8 cellular contexts compared by ENCODE assay signal in genomic region chr2:241272298-241272721, GRCh38. TPM values are rescaled to one million over a fixed set of nuclear protein-coding genes. Genes with fewer than 3 reads are reported as not detected.
DNase-seq lines count a peak whose midpoint lies in the region; ATAC-seq, FAIRE-seq and TF ChIP-seq lines count a peak whose summit lies in the region.

No MANE protein-coding gene starts in this region.

- intact Hi-C loops in psoas muscle (cut with DNase I): loop anchor here (1.0 to 5.0 kb wide), 3 partner anchors 44 to 80 kb away; partner anchors contain the start of genes HDLBP (in 1 of the 2) and SEPTIN2 (in 1 of the 2)

- H3K9me3 ChIP-seq in cardiac muscle cell (ENCODE audit: low read depth): no peaks in the 10 kb centered on the region
- peaks cover 10% of the 10 kb centered on the region for H3K9me3 ChIP-seq in psoas muscle

- ATAC-seq in HG03521 (IDR thresholded peaks at IDR 0.05; ENCODE audit: unreplicated experiment) (peak; percentile 38), psoas muscle (peak; percentile 5 to 34 (median 16)), HG03520 (IDR thresholded peaks at IDR 0.05; ENCODE audit: unreplicated experiment) (no peak)
- peak; percentile 51 to 53 for ATAC-seq in activated T-cell treated with anti-CD3 and anti-CD28 coated beads, Interleukin-2, amount 50 U/mL, for 4 hours

- peak overlapping the region; percentile 89 for H3K27ac ChIP-seq in cardiac muscle cell
- peak overlapping the region; percentile 89 for H3K27ac ChIP-seq in psoas muscle

- H3K4me3 Mint-ChIP-seq in activated T-cell treated with anti-CD3 and anti-CD28 coated beads, Interleukin-2, amount 50 U/mL, for 4 hours: peak overlapping the region; percentile 29

- no peak for FAIRE-seq in GM19239 (lab: Jason Lieb, UNC)

- H3K9me3 Mint-ChIP-seq in activated T-cell treated with anti-CD3 and anti-CD28 coated beads, Interleukin-2, amount 50 U/mL, for 4 hours: peaks cover 15% of the 10 kb centered on the region

- H3K4me1 ChIP-seq in cardiac muscle cell (ENCODE audit: low read depth): peaks cover 15% of the 10 kb centered on the region
- peaks cover 37% of the 10 kb centered on the region for H3K4me1 ChIP-seq in psoas muscle

- peaks cover 32% of the 10 kb centered on the region for H3K4me1 Mint-ChIP-seq in activated T-cell treated with anti-CD3 and anti-CD28 coated beads, Interleukin-2, amount 50 U/mL, for 4 hours (ENCODE audit: low read depth)

- H3K36me3 ChIP-seq in cardiac muscle cell (no peaks in the 10 kb centered on the region), psoas muscle (ENCODE audit: insufficient read depth in 1 of 2, low read depth in 1 of 2) (peaks cover 0 to 15% of the 10 kb centered on the region in 2 donors)

- no peak for TF ChIP-seq CTCF in AG09309 (IDR thresholded peaks at IDR 0.05; ENCODE audit: control insufficient read depth, insufficient read depth, low read depth, low read length, missing control alignments)
- TF ChIP-seq CTCF in cardiac muscle cell (IDR thresholded peaks at IDR 0.05; ENCODE audit: low read depth, low read length): no peak
- TF ChIP-seq CTCF in psoas muscle (IDR thresholded peaks at IDR 0.05): no peak

- H3K27me3 ChIP-seq in cardiac muscle cell (no peaks in the 10 kb centered on the region), psoas muscle (ENCODE audit: insufficient read depth in 3 of 3, low read length in 2 of 3) (no peaks in the 10 kb centered on the region)

- 0 to 3% (median 1%) methylated on average over 21 to 54 of the region's 55 CpGs for WGBS in psoas muscle, 3 donors

- H3K4me3 ChIP-seq in AG09309 (ENCODE audit: control insufficient read depth, low read depth, low read length) (peak overlapping the region; percentile 63), cardiac muscle cell (peak overlapping the region; percentile 99), psoas muscle (peak overlapping the region; percentile 93)

- DNase-seq in AG09309 (ENCODE audit: low read depth) (no peak), GM19239 (ENCODE audit: insufficient read length, low spot score) (peak; percentile 40), cardiac muscle cell (ENCODE audit: low read depth in 1 of 2, low spot score in 1 of 2) (peak; percentile 34 to 73), psoas muscle (peak; percentile 49 to 68), AG20443 (ENCODE audit: low spot score) (no peak)
- DNase-seq in activated T-cell treated with anti-CD3 and anti-CD28 coated beads, Interleukin-2, amount 50 U/mL, for 4 hours: no peak

- no peaks in the 10 kb centered on the region for H3K27me3 Mint-ChIP-seq in activated T-cell treated with anti-CD3 and anti-CD28 coated beads, Interleukin-2, amount 50 U/mL, for 4 hours (ENCODE audit: low read depth)

- peaks cover 18% of the 10 kb centered on the region for H3K36me3 Mint-ChIP-seq in activated T-cell treated with anti-CD3 and anti-CD28 coated beads, Interleukin-2, amount 50 U/mL, for 4 hours (ENCODE audit: insufficient read depth)

RNA-seq across cellular contexts. Expression of gene HDLBP, which starts 43.2 kb away (rescaled TPM):
- total RNA-seq in activated T-cell treated with anti-CD3 and anti-CD28 coated beads, Interleukin-2, amount 50 U/mL, for 4 hours: 100 to 1,000 TPM; 231 to 270 (median 257) TPM
- 313 and 329 TPM in 2 replicates for total RNA-seq in cardiac muscle cell
- 261 and 295 TPM in 2 replicates for polyA plus RNA-seq in cardiac muscle cell
- total RNA-seq in psoas muscle: 100 to 1,000 TPM; 349 to 526 (median 469) TPM
- polyA plus RNA-seq in psoas muscle: 100 to 1,000 TPM; 264 to 421 (median 283) TPM

RNA-seq across cellular contexts. Expression of gene SEPTIN2, which starts 43.4 kb away (rescaled TPM):
- 100 to 1,000 TPM; 185 to 215 (median 189) TPM for total RNA-seq in activated T-cell treated with anti-CD3 and anti-CD28 coated beads, Interleukin-2, amount 50 U/mL, for 4 hours
- total RNA-seq in cardiac muscle cell: 334 and 386 TPM in 2 replicates
- polyA plus RNA-seq in cardiac muscle cell: 627 and 695 TPM in 2 replicates
- total RNA-seq in psoas muscle: 100 to 1,000 TPM in 3 of 4 donors, 10 to 100 TPM in 1; 86.4 to 161 (median 126) TPM
- polyA plus RNA-seq in psoas muscle: 100 to 1,000 TPM in 1 of 3 donors, 10 to 100 TPM in 2; 68.8 to 122 (median 90.0) TPM

Comparison
In these comparisons a context has a peak if more than half of its experiments do, and no peak if none do; other contexts are left out.
1. DNase-seq: peak in GM19239 (single experiment), cardiac muscle cell (2 of 2) and psoas muscle (2 of 2); none in AG09309 (single experiment), activated T-cell treated with anti-CD3 and anti-CD28 coated beads, Interleukin-2, amount 50 U/mL, for 4 hours (single experiment) and AG20443 (single experiment).
2. Peak in every context shown above with its lines, with median percentiles within 50 percentile points of each other: H3K4me3 ChIP-seq.